Comparison of ENCODE assay signal across 8 cellular contexts in genomic region chr10:88992945-88993537, GRCh38. TPM values are rescaled to one million over a fixed set of nuclear protein-coding genes. Genes with fewer than 3 reads are reported as not detected.
DNase-seq lines count a peak whose midpoint lies in the region; ATAC-seq and TF ChIP-seq lines count a peak whose summit lies in the region.

No MANE protein-coding gene starts in this region.

- H3K27ac Mint-ChIP-seq in mesothelial cell of epicardium: no peak overlapping the region

- DNase-seq in H7 (peak; percentile 32), astrocyte of the hippocampus (ENCODE audit: low read depth, low spot score) (peak; percentile 58), mesothelial cell of epicardium (ENCODE audit: low spot score in 2 of 2, unreplicated experiment in 2 of 2) (no peak), DMS53 (lab: John Stamatoyannopoulos, UW) (no peak), ureter (ENCODE audit: low spot score) (no peak)

- peak overlapping the region; percentile 49 for H3K4me3 Mint-ChIP-seq in mesothelial cell of epicardium

- no peaks in the 10 kb centered on the region for H3K36me3 ChIP-seq in ACC112 (ENCODE audit: insufficient read depth, low read length)
- no peaks in the 10 kb centered on the region for H3K36me3 ChIP-seq in H7 (replicated peaks; ENCODE audit: control insufficient read depth, insufficient read depth, low read length)

- H3K79me2 ChIP-seq in ACC112 (ENCODE audit: control insufficient read depth, insufficient read depth, low read length, unreplicated experiment): peaks cover 56% of the 10 kb centered on the region

- H3K4me1 ChIP-seq in ACC112 (ENCODE audit: control insufficient read depth, insufficient read depth, low read length, unreplicated experiment): peaks cover 17% of the 10 kb centered on the region

- peak overlapping the region; percentile 68 for H3K27ac ChIP-seq in ACC112 (ENCODE audit: low read depth, low read length)

- peaks cover 28% of the 10 kb centered on the region for H3K4me1 Mint-ChIP-seq in mesothelial cell of epicardium

- H3K36me3 Mint-ChIP-seq in mesothelial cell of epicardium: no peaks in the 10 kb centered on the region

- H3K27me3 Mint-ChIP-seq in mesothelial cell of epicardium (ENCODE audit: low read depth): peaks cover 7% of the 10 kb centered on the region

- H3K27me3 ChIP-seq in ACC112 (ENCODE audit: insufficient read depth, low read length): no peaks in the 10 kb centered on the region
- H3K27me3 ChIP-seq in H7 (ENCODE audit: control insufficient read depth, insufficient read depth, low read length): peaks cover 33% of the 10 kb centered on the region

- TF ChIP-seq CTCF in mesothelial cell of epicardium (IDR thresholded peaks at IDR 0.05; ENCODE audit: unreplicated experiment): no peak

- no peak overlapping the region for H2AFZ ChIP-seq in ACC112 (ENCODE audit: low read length, unreplicated experiment)

- H3K9me3 Mint-ChIP-seq in mesothelial cell of epicardium: no peaks in the 10 kb centered on the region

- H3K4me3 ChIP-seq in ACC112 (ENCODE audit: low read depth, low read length) (peak overlapping the region; percentile 88), H7 (ENCODE audit: insufficient read depth, low read depth, low read length) (no peak overlapping the region)

- ATAC-seq in GM18907 (IDR thresholded peaks at IDR 0.05; ENCODE audit: unreplicated experiment) (no peak), GM19351 (IDR thresholded peaks at IDR 0.05; ENCODE audit: unreplicated experiment) (no peak)

RNA-seq across cellular contexts. Expression of gene FAS, which starts 2.4 kb away (rescaled TPM):
- 0.14 TPM in 1 of 2 replicates, not detected in the other for total RNA-seq in H7 (2014; rRNA removed; shearing (Covaris generic))
- total RNA-seq in mesothelial cell of epicardium (6.1 to 6.8 TPM (median 6.3 TPM) in 3 replicates), ureter (34.7 TPM)

RNA-seq across cellular contexts. Expression of gene ACTA2, which starts 40.5 kb away (rescaled TPM):
- not detected in 2 replicates for total RNA-seq in H7 (2014; rRNA removed; shearing (Covaris generic))
- total RNA-seq in mesothelial cell of epicardium: 126 to 133 TPM (median 126 TPM) in 3 replicates
- 1,405 TPM for total RNA-seq in ureter

Comparison
In these comparisons a context has a peak if more than half of its experiments do, and no peak if none do; other contexts are left out.
1. DNase-seq: peak in H7 (single experiment) and astrocyte of the hippocampus (single experiment); none in mesothelial cell of epicardium (0 of 2), DMS53 (single experiment) and ureter (single experiment).
2. RNA of gene ACTA2, which starts 40.5 kb away (total RNA-seq): 1,405 TPM in ureter (single experiment) and 126 to 133 TPM in mesothelial cell of epicardium; not detected in H7; every median in the first group is over 100 times any median in the second.